8 cellular contexts compared by ENCODE assay signal in genomic region chr22:19756288-19757128, GRCh38. TPM values are rescaled to one million over a fixed set of nuclear protein-coding genes. Genes with fewer than 3 reads are reported as not detected.
A peak's percentile ranks its signal among the peaks of the same experiment; 100 is the strongest.
DNase-seq lines count a peak whose midpoint lies in the region; ATAC-seq and TF ChIP-seq lines count a peak whose summit lies in the region.

No MANE protein-coding gene starts in this region.

- peaks cover 10 to 11% of the 10 kb centered on the region in 2 donors for H3K36me3 Mint-ChIP-seq in activated naive CD4-positive, alpha-beta T cell treated with anti-CD3 and anti-CD28 coated beads, Interleukin-2, amount 50 U/mL, for 72 hours

- H3K9me3 ChIP-seq in right atrium auricular region (no peaks in the 10 kb centered on the region), RWPE2 (ENCODE audit: severe bottlenecking) (no peaks in the 10 kb centered on the region), iPS-18c (ENCODE audit: control insufficient read depth, insufficient read depth, low read length) (no peaks in the 10 kb centered on the region)

- no peaks in the 10 kb centered on the region for H3K9me3 Mint-ChIP-seq in activated naive CD4-positive, alpha-beta T cell treated with anti-CD3 and anti-CD28 coated beads, Interleukin-2, amount 50 U/mL, for 72 hours

- H3K4me3 ChIP-seq in right atrium auricular region: peak overlapping the region in 1 of 2 donors; percentile 32
- peak overlapping the region; percentile 2 for H3K4me3 ChIP-seq in RWPE2 (ENCODE audit: severe bottlenecking)
- H3K4me3 ChIP-seq in iPS-18c (ENCODE audit: insufficient read depth, low read depth, low read length): peak overlapping the region; percentile 24; the same call in 1 of the 2 replicates

- H3K27ac Mint-ChIP-seq in activated naive CD4-positive, alpha-beta T cell treated with anti-CD3 and anti-CD28 coated beads, Interleukin-2, amount 50 U/mL, for 72 hours: no peak overlapping the region

- H3K27ac ChIP-seq in right atrium auricular region (no peak overlapping the region), RWPE2 (ENCODE audit: poor library complexity, severe bottlenecking) (no peak overlapping the region), substantia nigra (ENCODE audit: low read depth, low read length, poor library complexity, severe bottlenecking) (no peak overlapping the region)

- ATAC-seq in Right ventricle myocardium superior (ENCODE audit: poor library complexity): peak; percentile 63
- ATAC-seq in RWPE2 (ENCODE audit: low read depth): peak; percentile 74
- ATAC-seq in activated naive CD4-positive, alpha-beta T cell treated with anti-CD3 and anti-CD28 coated beads, Interleukin-2, amount 50 U/mL, for 72 hours: peak; percentile 76 to 77
- ATAC-seq in HG02973 (IDR thresholded peaks at IDR 0.05; ENCODE audit: unreplicated experiment): no peak

- peak in 1 of 2 donors; percentile 54 for TF ChIP-seq CTCF in right atrium auricular region (IDR thresholded peaks at IDR 0.05)
- peak; percentile 81 for TF ChIP-seq CTCF in RWPE2 (IDR thresholded peaks at IDR 0.05; ENCODE audit: poor library complexity, severe bottlenecking)

- H3K36me3 ChIP-seq in right atrium auricular region (no peaks in the 10 kb centered on the region), RWPE2 (ENCODE audit: low read depth) (no peaks in the 10 kb centered on the region)

- intact Hi-C loops in Right ventricle myocardium superior (cut with DNase I): no loop called here

- DNase-seq in Right ventricle myocardium superior: peak; percentile 56
- DNase-seq in right atrium auricular region (ENCODE audit: low spot score): no peak
- no peak for DNase-seq in RWPE2 (ENCODE audit: low spot score)
- peak; percentile 65 to 73 for DNase-seq in activated naive CD4-positive, alpha-beta T cell treated with anti-CD3 and anti-CD28 coated beads, Interleukin-2, amount 50 U/mL, for 72 hours (ENCODE audit: low spot score in 2 of 2)
- peak; percentile 52 for DNase-seq in stimulated activated CD4-positive, alpha-beta T cell treated with anti-CD3 and anti-CD28 coated beads, TNF-alpha, amount 100 ng/mL, for 4 hours (ENCODE audit: low read depth in 3 of 3)
- DNase-seq in substantia nigra (lab: John Stamatoyannopoulos, UW): no peak

- peaks cover 0 to 40% of the 10 kb centered on the region in 2 donors for H3K4me1 ChIP-seq in right atrium auricular region
- H3K4me1 ChIP-seq in RWPE2 (ENCODE audit: insufficient read depth, poor library complexity, severe bottlenecking): no peaks in the 10 kb centered on the region

- H3K27me3 ChIP-seq in right atrium auricular region (peaks cover 26 to 39% of the 10 kb centered on the region in 2 donors), RWPE2 (ENCODE audit: insufficient read depth, poor library complexity, severe bottlenecking) (peaks cover 35% of the 10 kb centered on the region)

RNA-seq across cellular contexts. Expression of gene TBX1, which starts 4.1 kb away (rescaled TPM):
- 3.2 TPM for total RNA-seq in Right ventricle myocardium superior
- under 1 TPM in 1 of 2 donors, not detected in 1; 0.24 TPM for total RNA-seq in right atrium auricular region
- not detected for total RNA-seq in activated naive CD4-positive, alpha-beta T cell treated with anti-CD3 and anti-CD28 coated beads, Interleukin-2, amount 50 U/mL, for 72 hours

RNA-seq across cellular contexts. Expression of gene GP1BB, which starts 33.2 kb away (rescaled TPM):
- total RNA-seq in Right ventricle myocardium superior (not detected), right atrium auricular region (10 to 100 TPM; 25.8 to 34.7 TPM)
- not detected for total RNA-seq in activated naive CD4-positive, alpha-beta T cell treated with anti-CD3 and anti-CD28 coated beads, Interleukin-2, amount 50 U/mL, for 72 hours

RNA-seq across cellular contexts. Expression of gene SEPTIN5, which starts 42.2 kb away (rescaled TPM):
- total RNA-seq in Right ventricle myocardium superior (123 TPM), right atrium auricular region (100 to 1,000 TPM; 162 to 287 TPM)
- total RNA-seq in activated naive CD4-positive, alpha-beta T cell treated with anti-CD3 and anti-CD28 coated beads, Interleukin-2, amount 50 U/mL, for 72 hours: 1 to 10 TPM in 1 of 2 donors, under 1 TPM in 1; 0.41 to 1.2 TPM

Comparison
In these comparisons a context has a peak if more than half of its experiments do, and no peak if none do; other contexts are left out.
1. DNase-seq: peak in Right ventricle myocardium superior (single experiment), activated naive CD4-positive, alpha-beta T cell treated with anti-CD3 and anti-CD28 coated beads, Interleukin-2, amount 50 U/mL, for 72 hours (2 of 2) and stimulated activated CD4-positive, alpha-beta T cell treated with anti-CD3 and anti-CD28 coated beads, TNF-alpha, amount 100 ng/mL, for 4 hours (3 of 3); none in right atrium auricular region (single experiment), RWPE2 (single experiment) and substantia nigra (0 of 49).
2. RNA of gene GP1BB, which starts 33.2 kb away (total RNA-seq): 25.8 to 34.7 TPM in right atrium auricular region; not detected in activated naive CD4-positive, alpha-beta T cell treated with anti-CD3 and anti-CD28 coated beads, Interleukin-2, amount 50 U/mL, for 72 hours and not detected in Right ventricle myocardium superior (single experiment); every median in the first group is over 10 times any median in the second.
3. RNA of gene SEPTIN5, which starts 42.2 kb away (total RNA-seq): 162 to 287 TPM in right atrium auricular region and 123 TPM in Right ventricle myocardium superior (single experiment); 0.41 to 1.2 TPM in activated naive CD4-positive, alpha-beta T cell treated with anti-CD3 and anti-CD28 coated beads, Interleukin-2, amount 50 U/mL, for 72 hours; every median in the first group is over 10 times any median in the second.